2 cellular contexts compared by ENCODE assay signal in the genomic region with DNA sequence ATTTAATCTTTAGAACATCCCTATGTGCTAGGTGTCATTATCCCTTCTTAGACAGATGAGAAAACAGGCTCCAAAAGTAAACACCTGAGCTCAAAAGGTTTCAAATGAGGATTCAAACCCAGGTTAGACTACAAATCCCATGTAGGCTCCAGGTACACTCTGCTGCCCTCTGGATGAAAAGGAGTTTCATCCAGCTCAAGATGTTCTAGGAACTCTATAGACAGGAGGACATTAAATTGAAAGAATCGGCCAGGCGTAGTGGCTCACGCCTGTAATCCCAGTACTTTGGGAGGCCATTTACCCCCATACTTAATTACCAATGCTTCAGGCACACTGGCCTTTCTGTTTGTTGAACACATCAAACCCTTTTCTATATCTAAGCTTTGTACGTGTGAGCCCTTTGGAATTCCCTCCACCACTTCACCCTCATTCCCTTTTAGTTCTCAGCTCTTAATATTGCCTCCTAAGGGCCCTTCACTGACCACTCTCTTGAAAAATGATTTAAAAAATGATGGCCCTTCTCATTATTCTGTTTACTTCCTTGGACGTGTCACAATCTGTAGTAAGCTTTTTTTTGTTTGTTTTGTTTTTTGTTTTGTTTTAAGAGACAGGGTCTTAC.
TF ChIP-seq lines count a peak whose summit lies in the region.

No MANE protein-coding gene starts in this region.

TF ChIP-seq in GM23338, 12 proteins besides CTCF, POLR2A, EP300 and RAD21 (continues in another document):
- TF ChIP-seq, protein P1, sequence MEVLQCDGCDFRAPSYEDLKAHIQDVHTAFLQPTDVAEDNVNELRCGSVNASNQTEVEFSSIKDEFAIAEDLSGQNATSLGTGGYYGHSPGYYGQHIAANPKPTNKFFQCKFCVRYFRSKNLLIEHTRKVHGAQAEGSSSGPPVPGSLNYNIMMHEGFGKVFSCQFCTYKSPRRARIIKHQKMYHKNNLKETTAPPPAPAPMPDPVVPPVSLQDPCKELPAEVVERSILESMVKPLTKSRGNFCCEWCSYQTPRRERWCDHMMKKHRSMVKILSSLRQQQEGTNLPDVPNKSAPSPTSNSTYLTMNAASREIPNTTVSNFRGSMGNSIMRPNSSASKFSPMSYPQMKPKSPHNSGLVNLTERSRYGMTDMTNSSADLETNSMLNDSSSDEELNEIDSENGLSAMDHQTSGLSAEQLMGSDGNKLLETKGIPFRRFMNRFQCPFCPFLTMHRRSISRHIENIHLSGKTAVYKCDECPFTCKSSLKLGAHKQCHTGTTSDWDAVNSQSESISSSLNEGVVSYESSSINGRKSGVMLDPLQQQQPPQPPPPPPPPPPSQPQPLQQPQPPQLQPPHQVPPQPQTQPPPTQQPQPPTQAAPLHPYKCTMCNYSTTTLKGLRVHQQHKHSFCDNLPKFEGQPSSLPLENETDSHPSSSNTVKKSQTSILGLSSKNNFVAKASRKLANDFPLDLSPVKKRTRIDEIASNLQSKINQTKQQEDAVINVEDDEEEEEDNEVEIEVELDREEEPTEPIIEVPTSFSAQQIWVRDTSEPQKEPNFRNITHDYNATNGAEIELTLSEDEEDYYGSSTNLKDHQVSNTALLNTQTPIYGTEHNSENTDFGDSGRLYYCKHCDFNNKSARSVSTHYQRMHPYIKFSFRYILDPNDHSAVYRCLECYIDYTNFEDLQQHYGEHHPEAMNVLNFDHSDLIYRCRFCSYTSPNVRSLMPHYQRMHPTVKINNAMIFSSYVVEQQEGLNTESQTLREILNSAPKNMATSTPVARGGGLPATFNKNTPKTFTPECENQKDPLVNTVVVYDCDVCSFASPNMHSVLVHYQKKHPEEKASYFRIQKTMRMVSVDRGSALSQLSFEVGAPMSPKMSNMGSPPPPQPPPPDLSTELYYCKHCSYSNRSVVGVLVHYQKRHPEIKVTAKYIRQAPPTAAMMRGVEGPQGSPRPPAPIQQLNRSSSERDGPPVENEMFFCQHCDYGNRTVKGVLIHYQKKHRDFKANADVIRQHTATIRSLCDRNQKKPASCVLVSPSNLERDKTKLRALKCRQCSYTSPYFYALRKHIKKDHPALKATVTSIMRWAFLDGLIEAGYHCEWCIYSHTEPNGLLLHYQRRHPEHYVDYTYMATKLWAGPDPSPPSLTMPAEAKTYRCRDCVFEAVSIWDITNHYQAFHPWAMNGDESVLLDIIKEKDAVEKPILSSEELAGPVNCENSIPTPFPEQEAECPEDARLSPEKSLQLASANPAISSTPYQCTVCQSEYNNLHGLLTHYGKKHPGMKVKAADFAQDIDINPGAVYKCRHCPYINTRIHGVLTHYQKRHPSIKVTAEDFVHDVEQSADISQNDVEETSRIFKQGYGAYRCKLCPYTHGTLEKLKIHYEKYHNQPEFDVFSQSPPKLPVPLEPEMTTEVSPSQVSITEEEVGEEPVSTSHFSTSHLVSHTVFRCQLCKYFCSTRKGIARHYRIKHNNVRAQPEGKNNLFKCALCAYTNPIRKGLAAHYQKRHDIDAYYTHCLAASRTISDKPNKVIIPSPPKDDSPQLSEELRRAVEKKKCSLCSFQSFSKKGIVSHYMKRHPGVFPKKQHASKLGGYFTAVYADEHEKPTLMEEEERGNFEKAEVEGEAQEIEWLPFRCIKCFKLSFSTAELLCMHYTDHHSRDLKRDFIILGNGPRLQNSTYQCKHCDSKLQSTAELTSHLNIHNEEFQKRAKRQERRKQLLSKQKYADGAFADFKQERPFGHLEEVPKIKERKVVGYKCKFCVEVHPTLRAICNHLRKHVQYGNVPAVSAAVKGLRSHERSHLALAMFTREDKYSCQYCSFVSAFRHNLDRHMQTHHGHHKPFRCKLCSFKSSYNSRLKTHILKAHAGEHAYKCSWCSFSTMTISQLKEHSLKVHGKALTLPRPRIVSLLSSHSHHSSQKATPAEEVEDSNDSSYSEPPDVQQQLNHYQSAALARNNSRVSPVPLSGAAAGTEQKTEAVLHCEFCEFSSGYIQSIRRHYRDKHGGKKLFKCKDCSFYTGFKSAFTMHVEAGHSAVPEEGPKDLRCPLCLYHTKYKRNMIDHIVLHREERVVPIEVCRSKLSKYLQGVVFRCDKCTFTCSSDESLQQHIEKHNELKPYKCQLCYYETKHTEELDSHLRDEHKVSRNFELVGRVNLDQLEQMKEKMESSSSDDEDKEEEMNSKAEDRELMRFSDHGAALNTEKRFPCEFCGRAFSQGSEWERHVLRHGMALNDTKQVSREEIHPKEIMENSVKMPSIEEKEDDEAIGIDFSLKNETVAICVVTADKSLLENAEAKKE (CRISPR knock-in tag; IDR thresholded peaks at IDR 0.05): no peak
- TF ChIP-seq ZNF114 (CRISPR knock-in tag; IDR thresholded peaks at IDR 0.05): no peak
- TF ChIP-seq POLR2AphosphoS5 (IDR thresholded peaks at IDR 0.05; ENCODE audit: low read depth): no peak
- TF ChIP-seq EZH2 (IDR thresholded peaks at IDR 0.05; ENCODE audit: low read depth, unreplicated experiment): no peak
- TF ChIP-seq REST (IDR thresholded peaks at IDR 0.05; ENCODE audit: unreplicated experiment): no peak
- TF ChIP-seq NANOG (IDR thresholded peaks at IDR 0.05; ENCODE audit: borderline replicate concordance): no peak
- TF ChIP-seq CREB1 (CRISPR knock-in tag; IDR thresholded peaks at IDR 0.05; ENCODE audit: low read depth): no peak
- TF ChIP-seq EZH2phosphoT487 (IDR thresholded peaks at IDR 0.05; ENCODE audit: unreplicated experiment): no peak
- TF ChIP-seq, protein P2, sequence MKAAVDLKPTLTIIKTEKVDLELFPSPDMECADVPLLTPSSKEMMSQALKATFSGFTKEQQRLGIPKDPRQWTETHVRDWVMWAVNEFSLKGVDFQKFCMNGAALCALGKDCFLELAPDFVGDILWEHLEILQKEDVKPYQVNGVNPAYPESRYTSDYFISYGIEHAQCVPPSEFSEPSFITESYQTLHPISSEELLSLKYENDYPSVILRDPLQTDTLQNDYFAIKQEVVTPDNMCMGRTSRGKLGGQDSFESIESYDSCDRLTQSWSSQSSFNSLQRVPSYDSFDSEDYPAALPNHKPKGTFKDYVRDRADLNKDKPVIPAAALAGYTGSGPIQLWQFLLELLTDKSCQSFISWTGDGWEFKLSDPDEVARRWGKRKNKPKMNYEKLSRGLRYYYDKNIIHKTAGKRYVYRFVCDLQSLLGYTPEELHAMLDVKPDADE (IDR thresholded peaks at IDR 0.05): no peak

TF ChIP-seq in GM12878, 131 proteins besides CTCF, POLR2A, EP300 and RAD21:
- TF ChIP-seq SMARCA5 (IDR thresholded peaks at IDR 0.05) (no peak), MAX (IDR thresholded peaks at IDR 0.05; ENCODE audit: low read depth, low read length) (no peak), SPI1 (IDR thresholded peaks at IDR 0.05; ENCODE audit: borderline replicate concordance, insufficient read depth, low read depth, low read length) (no peak), EED (IDR thresholded peaks at IDR 0.05; ENCODE audit: low read depth) (no peak), NR2C1 (IDR thresholded peaks at IDR 0.05) (no peak), ZBTB33 (IDR thresholded peaks at IDR 0.05) (no peak), ZNF592 (IDR thresholded peaks at IDR 0.05) (no peak), YY1 (IDR thresholded peaks at IDR 0.05; ENCODE audit: low read depth, low read length) (no peak), POLR2AphosphoS5 (IDR thresholded peaks at IDR 0.05; ENCODE audit: low read length) (no peak), YBX1 (IDR thresholded peaks at IDR 0.05) (no peak)
- TF ChIP-seq, protein P3, sequence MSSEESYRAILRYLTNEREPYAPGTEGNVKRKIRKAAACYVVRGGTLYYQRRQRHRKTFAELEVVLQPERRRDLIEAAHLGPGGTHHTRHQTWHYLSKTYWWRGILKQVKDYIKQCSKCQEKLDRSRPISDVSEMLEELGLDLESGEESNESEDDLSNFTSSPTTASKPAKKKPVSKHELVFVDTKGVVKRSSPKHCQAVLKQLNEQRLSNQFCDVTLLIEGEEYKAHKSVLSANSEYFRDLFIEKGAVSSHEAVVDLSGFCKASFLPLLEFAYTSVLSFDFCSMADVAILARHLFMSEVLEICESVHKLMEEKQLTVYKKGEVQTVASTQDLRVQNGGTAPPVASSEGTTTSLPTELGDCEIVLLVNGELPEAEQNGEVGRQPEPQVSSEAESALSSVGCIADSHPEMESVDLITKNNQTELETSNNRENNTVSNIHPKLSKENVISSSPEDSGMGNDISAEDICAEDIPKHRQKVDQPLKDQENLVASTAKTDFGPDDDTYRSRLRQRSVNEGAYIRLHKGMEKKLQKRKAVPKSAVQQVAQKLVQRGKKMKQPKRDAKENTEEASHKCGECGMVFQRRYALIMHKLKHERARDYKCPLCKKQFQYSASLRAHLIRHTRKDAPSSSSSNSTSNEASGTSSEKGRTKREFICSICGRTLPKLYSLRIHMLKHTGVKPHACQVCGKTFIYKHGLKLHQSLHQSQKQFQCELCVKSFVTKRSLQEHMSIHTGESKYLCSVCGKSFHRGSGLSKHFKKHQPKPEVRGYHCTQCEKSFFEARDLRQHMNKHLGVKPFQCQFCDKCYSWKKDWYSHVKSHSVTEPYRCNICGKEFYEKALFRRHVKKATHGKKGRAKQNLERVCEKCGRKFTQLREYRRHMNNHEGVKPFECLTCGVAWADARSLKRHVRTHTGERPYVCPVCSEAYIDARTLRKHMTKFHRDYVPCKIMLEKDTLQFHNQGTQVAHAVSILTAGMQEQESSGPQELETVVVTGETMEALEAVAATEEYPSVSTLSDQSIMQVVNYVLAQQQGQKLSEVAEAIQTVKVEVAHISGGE (CRISPR knock-in tag; IDR thresholded peaks at IDR 0.05): no peak
- TF ChIP-seq, protein P4, sequence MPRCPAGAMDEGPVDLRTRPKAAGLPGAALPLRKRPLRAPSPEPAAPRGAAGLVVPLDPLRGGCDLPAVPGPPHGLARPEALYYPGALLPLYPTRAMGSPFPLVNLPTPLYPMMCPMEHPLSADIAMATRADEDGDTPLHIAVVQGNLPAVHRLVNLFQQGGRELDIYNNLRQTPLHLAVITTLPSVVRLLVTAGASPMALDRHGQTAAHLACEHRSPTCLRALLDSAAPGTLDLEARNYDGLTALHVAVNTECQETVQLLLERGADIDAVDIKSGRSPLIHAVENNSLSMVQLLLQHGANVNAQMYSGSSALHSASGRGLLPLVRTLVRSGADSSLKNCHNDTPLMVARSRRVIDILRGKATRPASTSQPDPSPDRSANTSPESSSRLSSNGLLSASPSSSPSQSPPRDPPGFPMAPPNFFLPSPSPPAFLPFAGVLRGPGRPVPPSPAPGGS (IDR thresholded peaks at IDR 0.05; ENCODE audit: borderline replicate concordance, insufficient read depth, low read depth, low read length, poor library complexity, severe bottlenecking): no peak
